In genomic region chr1:12191242-12192032, GRCh38 we compare ENCODE assay signal across 17 cellular contexts. TPM values are rescaled to one million over a fixed set of nuclear protein-coding genes. Genes with fewer than 3 reads are reported as not detected.
A peak's percentile ranks its signal among the peaks of the same experiment; 100 is the strongest.
DNase-seq lines count a peak whose midpoint lies in the region; ATAC-seq, FAIRE-seq and TF ChIP-seq lines count a peak whose summit lies in the region.
"Had no signal": no experiment of that assay in that cellular context is flagged by ENCODE, and none has a peak within 500 bp of the region (broad histone marks: within the 10 kb centered on the region; RNA-seq: fewer than 3 reads in every experiment).

No MANE protein-coding gene starts in this region.

- no peak for TF ChIP-seq CTCF in CD8-positive, alpha-beta T cell (IDR thresholded peaks at IDR 0.05)
- TF ChIP-seq CTCF in WTC11 (IDR thresholded peaks at IDR 0.05) (no peak), gastrocnemius medialis (IDR thresholded peaks at IDR 0.05 in 4 of 5, conservative IDR thresholded peaks at IDR 0.05 in 1 of 5) (no peak)

- intact Hi-C loops in CD8-positive, alpha-beta T cell (cut with DNase I, micrococcal nuclease) = loop anchor here in 1 of 2 experiments (2.0 kb wide), 1 partner anchor 15 kb away; no protein-coding TSS in a partner anchor
- intact Hi-C loops in gastrocnemius medialis (cut with DNase I; ENCODE audit: low total_unique reads) = no loop called here

- in situ Hi-C loops in gastrocnemius medialis (cut with MboI; ENCODE audit: low sequenced_read_pairs in 4 of 4) = no loop called here

- peak; percentile 14 for ATAC-seq in CD8-positive, alpha-beta T cell
- ATAC-seq in WTC11 = no peak; the same call in 1 of the 2 replicates
- no peak for ATAC-seq in gastrocnemius medialis
- ATAC-seq: left cardiac atrium, right lobe of liver had no signal

- H3K36me3 ChIP-seq in CD8-positive, alpha-beta T cell (ENCODE audit: insufficient read depth, low read length) = peaks cover 24% of the 10 kb centered on the region
- no peaks in the 10 kb centered on the region for H3K36me3 ChIP-seq in neuronal stem cell (replicated peaks in 1 of 2; ENCODE audit: control insufficient read depth in 2 of 2, insufficient read depth in 2 of 2, low read length in 2 of 2)
- H3K36me3 ChIP-seq in gastrocnemius medialis = peaks cover 0 to 21% of the 10 kb centered on the region in 2 donors
- H3K36me3 ChIP-seq: uterus had no signal

- peak overlapping the region; percentile 87 for H2AK5ac ChIP-seq in neuronal stem cell (ENCODE audit: low read depth, low read length)

- peaks cover 49% of the 10 kb centered on the region for H3K36me3 Mint-ChIP-seq in T-helper 2 cell treated with Interferon-gamma antibody and Interleukin-4, amounts not matched to agents 5 μg/mL and 100 μg/mL, for 36 hours (ENCODE audit: low read depth)
- H3K36me3 Mint-ChIP-seq in CD8-positive, alpha-beta T cell = peaks cover 73% of the 10 kb centered on the region
- H3K36me3 Mint-ChIP-seq in WTC11 = no peaks in the 10 kb centered on the region

- no peaks in the 10 kb centered on the region for H3K79me1 ChIP-seq in neuronal stem cell (ENCODE audit: low read depth, low read length)

- H3K27ac Mint-ChIP-seq in T-helper 2 cell treated with Interferon-gamma antibody and Interleukin-4, amounts not matched to agents 5 μg/mL and 100 μg/mL, for 36 hours = peak overlapping the region; percentile 49
- H3K27ac Mint-ChIP-seq in CD8-positive, alpha-beta T cell = peak overlapping the region; percentile 45
- no peak overlapping the region for H3K27ac Mint-ChIP-seq in WTC11

- FAIRE-seq in RCC 7860 (lab: Jason Lieb, UNC) = no peak
- FAIRE-seq: endometrium had no signal

- no peaks in the 10 kb centered on the region for H3K9me3 ChIP-seq in CD8-positive, alpha-beta T cell (ENCODE audit: low read length)
- H3K9me3 ChIP-seq in neuronal stem cell (replicated peaks in 1 of 2; ENCODE audit: control insufficient read depth in 2 of 2, insufficient read depth in 1 of 2, low read depth in 1 of 2, low read length in 2 of 2) (no peaks in the 10 kb centered on the region), gastrocnemius medialis (no peaks in the 10 kb centered on the region)
- H3K9me3 ChIP-seq: Peyer's patch, right lobe of liver, uterus had no signal

- H3K27me3 Mint-ChIP-seq in T-helper 2 cell treated with Interferon-gamma antibody and Interleukin-4, amounts not matched to agents 5 μg/mL and 100 μg/mL, for 36 hours (ENCODE audit: low read depth) = no peaks in the 10 kb centered on the region
- H3K27me3 Mint-ChIP-seq in CD8-positive, alpha-beta T cell (ENCODE audit: low read depth) = no peaks in the 10 kb centered on the region
- H3K27me3 Mint-ChIP-seq in WTC11 (ENCODE audit: low read depth) = no peaks in the 10 kb centered on the region; the same call in 1 of the 2 replicates

- DNase-seq in T-helper 2 cell treated with Interferon-gamma antibody and Interleukin-4, amounts not matched to agents 5 μg/mL and 100 μg/mL, for 36 hours (ENCODE audit: low spot score) = no peak
- DNase-seq in T-helper 2 cell (no peak), WTC11 (ENCODE audit: low spot score) (no peak), neuronal stem cell (ENCODE audit: low spot score) (no peak), cerebellar nuclear complex (lab: John Stamatoyannopoulos, UW) (no peak), gastrocnemius medialis (no peak), RCC 7860 (ENCODE audit: low spot score) (no peak)
- no peak for DNase-seq in CD8-positive, alpha-beta T cell
- DNase-seq: left cardiac atrium, NCI-H1694 treated with DMSO at 0.1 percent for 48 hours, NCI-H524, uterus had no signal

- no peak overlapping the region for H3K4me3 Mint-ChIP-seq in T-helper 2 cell treated with Interferon-gamma antibody and Interleukin-4, amounts not matched to agents 5 μg/mL and 100 μg/mL, for 36 hours
- no peak overlapping the region for H3K4me3 Mint-ChIP-seq in CD8-positive, alpha-beta T cell
- H3K4me3 Mint-ChIP-seq in WTC11 = no peak overlapping the region

- H3K4ac ChIP-seq in neuronal stem cell (ENCODE audit: low read length) = no peak overlapping the region

- peaks cover 18% of the 10 kb centered on the region for H3K4me1 Mint-ChIP-seq in T-helper 2 cell treated with Interferon-gamma antibody and Interleukin-4, amounts not matched to agents 5 μg/mL and 100 μg/mL, for 36 hours (ENCODE audit: low read depth)
- peaks cover 13% of the 10 kb centered on the region for H3K4me1 Mint-ChIP-seq in CD8-positive, alpha-beta T cell (ENCODE audit: low read depth)
- peaks cover 14% of the 10 kb centered on the region for H3K4me1 Mint-ChIP-seq in WTC11

- H2BK12ac ChIP-seq in neuronal stem cell (ENCODE audit: low read length) = no peak overlapping the region

- peak overlapping the region; percentile 25 for H3K23ac ChIP-seq in neuronal stem cell (ENCODE audit: low read depth, low read length, poor library complexity)

- peaks cover 4% of the 10 kb centered on the region for H3K4me1 ChIP-seq in CD8-positive, alpha-beta T cell (ENCODE audit: insufficient read depth, low read length)
- H3K4me1 ChIP-seq in neuronal stem cell (ENCODE audit: control insufficient read depth in 2 of 2, insufficient read depth in 1 of 2, low read depth in 1 of 2, low read length in 2 of 2) = peaks cover 1 to 3% of the 10 kb centered on the region in 2 donors
- H3K4me1 ChIP-seq in gastrocnemius medialis = peaks cover 15 to 24% of the 10 kb centered on the region in 2 donors
- H3K4me1 ChIP-seq: uterus had no signal

- no peak overlapping the region for H3K4me2 ChIP-seq in neuronal stem cell (ENCODE audit: insufficient read depth, low read length, poor library complexity, severe bottlenecking)

- H3K14ac ChIP-seq in neuronal stem cell (ENCODE audit: low read length) = peak overlapping the region; percentile 97

- no peak overlapping the region for H2AFZ ChIP-seq in neuronal stem cell (ENCODE audit: low read length)

- peak overlapping the region; percentile 88 for H3K18ac ChIP-seq in neuronal stem cell (ENCODE audit: low read length)

- POLR2A ChIA-PET in CD8-positive, alpha-beta T cell (lab: Charles Lee) = no interaction called here
- POLR2A ChIA-PET in WTC11 (lab: Charles Lee) = no interaction called here

- no peak for TF ChIP-seq POLR2A in gastrocnemius medialis (IDR thresholded peaks at IDR 0.05)

- H2BK5ac ChIP-seq in neuronal stem cell (ENCODE audit: low read length) = no peak overlapping the region

- no peak overlapping the region for H2BK120ac ChIP-seq in neuronal stem cell (ENCODE audit: low read depth, low read length)

- H3K9ac ChIP-seq in neuronal stem cell (ENCODE audit: low read depth, low read length, poor library complexity) = peak overlapping the region; percentile 13

- peak overlapping the region; percentile 84 for H4K8ac ChIP-seq in neuronal stem cell (ENCODE audit: low read depth, low read length)

- no peaks in the 10 kb centered on the region for H3K9me3 Mint-ChIP-seq in T-helper 2 cell treated with Interferon-gamma antibody and Interleukin-4, amounts not matched to agents 5 μg/mL and 100 μg/mL, for 36 hours
- no peaks in the 10 kb centered on the region for H3K9me3 Mint-ChIP-seq in CD8-positive, alpha-beta T cell
- H3K9me3 Mint-ChIP-seq in WTC11 = no peaks in the 10 kb centered on the region

- H4K91ac ChIP-seq in neuronal stem cell (ENCODE audit: low read depth, low read length, poor library complexity) = no peak overlapping the region

- peak overlapping the region; percentile 91 for H2BK15ac ChIP-seq in neuronal stem cell (ENCODE audit: low read length)

- H3K4me3 ChIP-seq in CD8-positive, alpha-beta T cell (ENCODE audit: low read depth, low read length) = no peak overlapping the region
- H3K4me3 ChIP-seq in neuronal stem cell (ENCODE audit: low read length in 2 of 2) (no peak overlapping the region), gastrocnemius medialis (no peak overlapping the region)
- H3K4me3 ChIP-seq: Peyer's patch, right lobe of liver, uterus had no signal

- no peak overlapping the region for H3K27ac ChIP-seq in CD8-positive, alpha-beta T cell (ENCODE audit: low read depth, low read length)
- H3K27ac ChIP-seq in neuronal stem cell (replicated peaks; ENCODE audit: low read length) = no peak overlapping the region
- no peak overlapping the region for H3K27ac ChIP-seq in gastrocnemius medialis
- H3K27ac ChIP-seq: Peyer's patch, right lobe of liver, uterus, VCaP had no signal

- CTCF ChIA-PET in CD8-positive, alpha-beta T cell (lab: Charles Lee) = interaction anchor here (1.1 to 2.7 kb wide), 4 partner anchors 12 to 71 kb away, joined by 4 to 11 read pairs (median 6); no protein-coding TSS in a partner anchor
- CTCF ChIA-PET in WTC11 (lab: Charles Lee) = interaction anchor here (1.3 kb wide), 2 partner anchors 67 to 84 kb away, joined by 4 to 11 read pairs; no protein-coding TSS in a partner anchor

- no peaks in the 10 kb centered on the region for H3K27me3 ChIP-seq in CD8-positive, alpha-beta T cell (ENCODE audit: insufficient read depth, low read length)
- H3K27me3 ChIP-seq in neuronal stem cell (ENCODE audit: control insufficient read depth in 3 of 3, insufficient read depth in 3 of 3, low read depth in 1 of 3, low read length in 3 of 3) (peaks cover 0 to 2% (median 0%) of the 10 kb centered on the region in 3 experiments), gastrocnemius medialis (no peaks in the 10 kb centered on the region)
- H3K27me3 ChIP-seq: Peyer's patch, right lobe of liver, uterus had no signal

- WGBS in neuronal stem cell (ENCODE audit: extremely low coverage in 2 of 2, insufficient read length in 2 of 2, insufficient replicate concordance in 1 of 2), 2 donors = no CpG with 5 or more reads among the region's 58 CpGs

TF ChIP-seq in WTC11, 78 proteins besides CTCF, POLR2A, EP300 and RAD21:
- TF ChIP-seq ZNF263 (CRISPR knock-in tag; IDR thresholded peaks at IDR 0.05; ENCODE audit: low read depth) (peak; percentile 96), ATF2 (CRISPR knock-in tag; IDR thresholded peaks at IDR 0.05; ENCODE audit: borderline replicate concordance, low read depth) (no peak)

RNA-seq across cellular contexts. Expression of gene TNFRSF1B, which starts 24.6 kb away (rescaled TPM):
- total RNA-seq in CD8-positive, alpha-beta T cell = 100 to 1,000 TPM in 1 of 2 experiments, 10 to 100 TPM in 1; 82.6 to 100 TPM
- total RNA-seq in WTC11 (2021) (1.6 to 2.7 TPM (median 2.1 TPM) in 3 replicates), gastrocnemius medialis (10 to 100 TPM; 14.0 to 29.5 (median 18.8) TPM)
- 0.73 TPM for polyA plus RNA-seq in neuronal stem cell (2013, experiment 1 of 2)
- 0.68 TPM for polyA plus RNA-seq in neuronal stem cell (2013, experiment 2 of 2)
- total RNA-seq: G401 had no signal

RNA-seq across cellular contexts. Expression of gene VPS13D, which starts 38.4 kb away (rescaled TPM):
- total RNA-seq in CD8-positive, alpha-beta T cell = 10 to 100 TPM; 55.8 to 58.7 TPM
- total RNA-seq in WTC11 (2021) (22.1 to 29.0 TPM (median 27.5 TPM) in 3 replicates), gastrocnemius medialis (10 to 100 TPM; 60.9 to 91.6 (median 71.6) TPM)
- polyA plus RNA-seq in neuronal stem cell (2013, experiment 1 of 2) = 4.5 TPM
- polyA plus RNA-seq in neuronal stem cell (2013, experiment 2 of 2) = 4.2 TPM
